Comparison of ENCODE assay signal across 9 cellular contexts in the genomic region with DNA sequence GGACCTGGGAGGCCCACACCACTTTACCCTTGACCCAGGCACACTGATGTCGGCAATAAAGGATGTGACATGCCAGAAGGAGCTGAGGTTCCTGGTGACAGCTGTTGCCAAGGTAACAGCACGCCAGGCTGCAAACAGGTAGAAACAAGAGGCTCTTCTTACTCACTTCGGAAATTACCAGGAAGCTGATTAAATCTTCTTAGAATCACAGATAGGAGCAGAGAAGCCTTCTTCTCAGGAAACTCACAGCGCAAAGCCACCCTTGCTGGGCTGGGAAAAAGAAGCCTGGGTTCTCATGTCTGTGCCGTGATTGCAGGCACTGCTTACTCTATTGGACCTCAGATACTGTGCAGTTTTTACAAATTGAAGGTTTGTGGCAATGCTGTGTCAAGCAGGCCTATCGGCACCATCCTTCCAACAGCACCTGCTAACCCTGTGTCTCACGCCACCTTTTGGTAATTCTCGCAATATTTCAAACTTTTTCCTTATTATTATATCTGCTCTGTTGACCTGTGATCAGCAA.
A peak's percentile ranks its signal among the peaks of the same experiment; 100 is the strongest.
DNase-seq lines count a peak whose midpoint lies in the region; ATAC-seq and FAIRE-seq lines count a peak whose summit lies in the region.
"Had no signal": no experiment of that assay in that cellular context is flagged by ENCODE, and none has a peak within 500 bp of the region (broad histone marks: within the 10 kb centered on the region; RNA-seq: fewer than 3 reads in every experiment).

No MANE protein-coding gene starts in this region.

- H3K36me3 Mint-ChIP-seq in stimulated activated memory B cell treated with anti-CD40 and anti-IgM and Interleukin-4, amounts not matched to agents 10 μg/mL and 1 μg/mL and 100 μg/mL, for 72 hours = no peaks in the 10 kb centered on the region

- H3K27ac Mint-ChIP-seq in stimulated activated memory B cell treated with anti-CD40 and anti-IgM and Interleukin-4, amounts not matched to agents 10 μg/mL and 1 μg/mL and 100 μg/mL, for 72 hours = peak overlapping the region; percentile 10

- no peak overlapping the region for H3K4me3 Mint-ChIP-seq in stimulated activated memory B cell treated with anti-CD40 and anti-IgM and Interleukin-4, amounts not matched to agents 10 μg/mL and 1 μg/mL and 100 μg/mL, for 72 hours

- peak; percentile 37 for DNase-seq in DMS153 (lab: John Stamatoyannopoulos, UW)
- no peak for DNase-seq in DMS153 treated with DMSO at 0.1 percent for 48 hours (lab: John Stamatoyannopoulos, UW; ENCODE audit: unreplicated experiment)
- peak; percentile 43 for DNase-seq in activated T-cell treated with anti-CD3 and anti-CD28 coated beads for 1 hour (ENCODE audit: low read depth)
- DNase-seq in effector CD8-positive, alpha-beta T cell (lab: John Stamatoyannopoulos, UW) = no peak

- H3K4me1 Mint-ChIP-seq in stimulated activated memory B cell treated with anti-CD40 and anti-IgM and Interleukin-4, amounts not matched to agents 10 μg/mL and 1 μg/mL and 100 μg/mL, for 72 hours = peaks cover 25% of the 10 kb centered on the region

- H3K27me3 Mint-ChIP-seq in stimulated activated memory B cell treated with anti-CD40 and anti-IgM and Interleukin-4, amounts not matched to agents 10 μg/mL and 1 μg/mL and 100 μg/mL, for 72 hours = no peaks in the 10 kb centered on the region

- ATAC-seq in stimulated activated memory B cell treated with anti-CD40 and anti-IgM and Interleukin-4, amounts not matched to agents 10 μg/mL and 1 μg/mL and 100 μg/mL, for 72 hours = peak; percentile 42
- ATAC-seq in HG03442 (IDR thresholded peaks at IDR 0.05; ENCODE audit: unreplicated experiment) = no peak
- no peak for ATAC-seq in HG02571 (IDR thresholded peaks at IDR 0.05; ENCODE audit: unreplicated experiment)
- ATAC-seq: right cardiac atrium had no signal

- peak; percentile 43 for FAIRE-seq in islet of Langerhans (lab: Jason Lieb, UNC)

- H3K9me3 Mint-ChIP-seq in stimulated activated memory B cell treated with anti-CD40 and anti-IgM and Interleukin-4, amounts not matched to agents 10 μg/mL and 1 μg/mL and 100 μg/mL, for 72 hours = no peaks in the 10 kb centered on the region

Comparison
In these comparisons a context has a peak if more than half of its experiments do, and no peak if none do; other contexts are left out.
1. DNase-seq: peak in DMS153 (single experiment) and activated T-cell treated with anti-CD3 and anti-CD28 coated beads for 1 hour (single experiment); none in DMS153 treated with DMSO at 0.1 percent for 48 hours (single experiment) and effector CD8-positive, alpha-beta T cell (single experiment).